In genomic region chr10:73589538-73590126, GRCh38 we compare ENCODE assay signal across 13 cellular contexts. TPM values are rescaled to one million over a fixed set of nuclear protein-coding genes. Genes with fewer than 3 reads are reported as not detected.
DNase-seq lines count a peak whose midpoint lies in the region; ATAC-seq lines count a peak whose summit lies in the region.
"Had no signal": no experiment of that assay in that cellular context is flagged by ENCODE, and none has a peak within 500 bp of the region (broad histone marks: within the 10 kb centered on the region; RNA-seq: fewer than 3 reads in every experiment).

No MANE protein-coding gene starts in this region.

- no peaks in the 10 kb centered on the region for H3K36me3 Mint-ChIP-seq in activated naive CD8-positive, alpha-beta T cell treated with anti-CD3 and anti-CD28 coated beads, Interleukin-2, amount 50 U/mL, for 24 hours (ENCODE audit: low read depth)

- H2AFZ ChIP-seq in GM23248: no peak overlapping the region

- no peak overlapping the region for H3K4me2 ChIP-seq in GM23248 (ENCODE audit: unreplicated experiment)

- H3K9ac ChIP-seq in GM23248: no peak overlapping the region

- H3K4me1 ChIP-seq in GM23248 (ENCODE audit: insufficient read depth): peaks cover 58% of the 10 kb centered on the region
- H3K4me1 ChIP-seq in right cardiac atrium (ENCODE audit: control insufficient read depth, insufficient read depth, low read length): peaks cover 4% of the 10 kb centered on the region

- H3F3A ChIP-seq in GM23248 (ENCODE audit: insufficient read depth): peaks cover 41% of the 10 kb centered on the region

- DNase-seq in GM23248 (peak; percentile 14), amygdala (lab: John Stamatoyannopoulos, UW) (peak in 46 of 56 donors; percentile 4 to 83 (median 41)), right cardiac atrium (no peak), putamen (ENCODE audit: low spot score) (peak; percentile 90), NOMO-1 (lab: John Stamatoyannopoulos, UW; ENCODE audit: unreplicated experiment in 2 of 2) (no peak), NCI-H2081 (lab: John Stamatoyannopoulos, UW) (no peak), SW 1271 (lab: John Stamatoyannopoulos, UW) (no peak)
- no peak for DNase-seq in activated naive CD8-positive, alpha-beta T cell treated with anti-CD3 and anti-CD28 coated beads, Interleukin-2, amount 50 U/mL, for 24 hours
- DNase-seq: activated effector memory CD4-positive, alpha-beta T cell treated with anti-CD3 and anti-CD28 coated beads, Interleukin-2, amount 50 U/mL, for 16 hours had no signal

- no peaks in the 10 kb centered on the region for H3K9me3 ChIP-seq in GM23248 (ENCODE audit: low read depth)
- H3K9me3 ChIP-seq in right cardiac atrium (ENCODE audit: control insufficient read depth, low read length): no peaks in the 10 kb centered on the region
- H3K9me3 ChIP-seq: esophagus muscularis mucosa, neutrophil had no signal

- no peaks in the 10 kb centered on the region for H3K36me3 ChIP-seq in GM23248 (ENCODE audit: low read depth)
- H3K36me3 ChIP-seq: esophagus muscularis mucosa, neutrophil had no signal

- H3K27ac ChIP-seq in GM23248 (no peak overlapping the region), right cardiac atrium (ENCODE audit: low read length) (peak overlapping the region; percentile 45)
- H3K27ac ChIP-seq: HL-60, neutrophil had no signal

- no peaks in the 10 kb centered on the region for H3K27me3 ChIP-seq in GM23248 (replicated peaks; ENCODE audit: insufficient read depth)
- no peaks in the 10 kb centered on the region for H3K27me3 ChIP-seq in right cardiac atrium (ENCODE audit: control insufficient read depth, insufficient read depth)
- H3K27me3 ChIP-seq: esophagus muscularis mucosa, neutrophil had no signal

- H3K9me2 ChIP-seq in GM23248 (ENCODE audit: insufficient read depth): no peaks in the 10 kb centered on the region

- H4K20me1 ChIP-seq in GM23248 (ENCODE audit: insufficient read depth): no peaks in the 10 kb centered on the region

- no peak overlapping the region for H3K27ac Mint-ChIP-seq in activated naive CD8-positive, alpha-beta T cell treated with anti-CD3 and anti-CD28 coated beads, Interleukin-2, amount 50 U/mL, for 24 hours

- peaks cover 17% of the 10 kb centered on the region for H3K4me1 Mint-ChIP-seq in activated naive CD8-positive, alpha-beta T cell treated with anti-CD3 and anti-CD28 coated beads, Interleukin-2, amount 50 U/mL, for 24 hours

- H3K4me3 Mint-ChIP-seq in activated naive CD8-positive, alpha-beta T cell treated with anti-CD3 and anti-CD28 coated beads, Interleukin-2, amount 50 U/mL, for 24 hours: no peak overlapping the region

- no peaks in the 10 kb centered on the region for H3K79me2 ChIP-seq in GM23248 (ENCODE audit: insufficient read depth)

- WGBS in GM23248 (ENCODE audit: low coverage in 1 of 2, low lambda C conversion rate in 2 of 2, missing lambda C conversion rate in 2 of 2), 2 experiments: 88 to 90% methylated on average over 3 of the region's 3 CpGs
- WGBS in right cardiac atrium: 84% methylated on average over 3 of the region's 3 CpGs

- H3K27me3 Mint-ChIP-seq in activated naive CD8-positive, alpha-beta T cell treated with anti-CD3 and anti-CD28 coated beads, Interleukin-2, amount 50 U/mL, for 24 hours: no peaks in the 10 kb centered on the region

- in situ Hi-C loops in GM23248 (cut with MboI): no loop called here

- intact Hi-C loops in right cardiac atrium (cut with DNase I): no loop called here

- no peak overlapping the region for H3K4me3 ChIP-seq in GM23248
- no peak overlapping the region for H3K4me3 ChIP-seq in right cardiac atrium (ENCODE audit: low read length)
- H3K4me3 ChIP-seq: esophagus muscularis mucosa had no signal

- ATAC-seq in right cardiac atrium: peak in 1 of 2 donors; percentile 36
- ATAC-seq in activated naive CD8-positive, alpha-beta T cell treated with anti-CD3 and anti-CD28 coated beads, Interleukin-2, amount 50 U/mL, for 24 hours: no peak

- H3K9me3 Mint-ChIP-seq in activated naive CD8-positive, alpha-beta T cell treated with anti-CD3 and anti-CD28 coated beads, Interleukin-2, amount 50 U/mL, for 24 hours: peaks cover 4% of the 10 kb centered on the region

RNA-seq across cellular contexts. Expression of gene USP54, which starts 1.5 kb away (rescaled TPM):
- total RNA-seq in GM23248 (2014; rRNA removed; shearing (Covaris generic)): 4.2 and 18.5 TPM in 2 replicates
- 4.0 and 6.8 TPM in 2 replicates for polyA plus RNA-seq in GM23248 (2016; fragmentation: Nextera tagmentation; extraction: Ambion mirVana)
- total RNA-seq in right cardiac atrium: 10 to 100 TPM; 23.5 to 65.6 (median 24.0) TPM
- 7.5 TPM for polyA plus RNA-seq in right cardiac atrium

RNA-seq across cellular contexts. Expression of gene MYOZ1, which starts 51.6 kb away (rescaled TPM):
- 0.32 TPM in 1 of 2 replicates, not detected in the other for total RNA-seq in GM23248 (2014; rRNA removed; shearing (Covaris generic))
- polyA plus RNA-seq in GM23248 (2016; fragmentation: Nextera tagmentation; extraction: Ambion mirVana) (0.39 and 0.44 TPM in 2 replicates), right cardiac atrium (72.6 TPM)
- total RNA-seq in right cardiac atrium: 100 to 1,000 TPM in 1 of 4 donors, 10 to 100 TPM in 3; 19.5 to 101 (median 52.3) TPM
- total RNA-seq: NCI-H460 had no signal

Comparison
In these comparisons a context has a peak if more than half of its experiments do, and no peak if none do; other contexts are left out.
1. DNase-seq: peak in GM23248 (single experiment), amygdala (46 of 56) and putamen (single experiment); none in right cardiac atrium (0 of 3), activated naive CD8-positive, alpha-beta T cell treated with anti-CD3 and anti-CD28 coated beads, Interleukin-2, amount 50 U/mL, for 24 hours (single experiment), NOMO-1 (0 of 2), NCI-H2081 (0 of 2) and SW 1271 (0 of 2).
2. RNA of gene MYOZ1, which starts 51.6 kb away (total RNA-seq): 19.5 to 101 TPM in right cardiac atrium; 0.32 TPM in GM23248; every median in the first group is over 10 times any median in the second.